15 cellular contexts compared by ENCODE assay signal in genomic region chr12:69901141-69901900, GRCh38.
DNase-seq lines count a peak whose midpoint lies in the region; ATAC-seq, FAIRE-seq and TF ChIP-seq lines count a peak whose summit lies in the region.
"Had no signal": no experiment of that assay in that cellular context is flagged by ENCODE, and none has a peak within 500 bp of the region (broad histone marks: within the 10 kb centered on the region; RNA-seq: fewer than 3 reads in every experiment).

No MANE protein-coding gene starts in this region.

- ATAC-seq in HG02885 (IDR thresholded peaks at IDR 0.05; ENCODE audit: poor library complexity, unreplicated experiment), result no peak
- ATAC-seq: activated CD8-positive, alpha-beta memory T cell treated with anti-CD3 and anti-CD28 coated beads, Interleukin-2, amount 10 ng/mL, durations not matched to agents 7 days and 5 days; activated naive CD8-positive, alpha-beta T cell treated with anti-CD3 and anti-CD28 coated beads, Interleukin-2, amount 50 U/mL, for 24 hours had no signal

- H3K4me3 ChIP-seq in fibroblast of pulmonary artery (replicated peaks; ENCODE audit: low read depth, low read length), result no peak overlapping the region
- H3K4me3 ChIP-seq: heart right ventricle, lung, pancreas, right atrium auricular region, tibial artery had no signal

- no peak for FAIRE-seq in GM12891 (lab: Jason Lieb, UNC)
- FAIRE-seq: pancreas had no signal

- no peak for TF ChIP-seq POLR2A in GM12891 (IDR thresholded peaks at IDR 0.05; ENCODE audit: low read depth, low read length)

- DNase-seq in NCI-H1105 treated with DMSO at 0.1 percent for 48 hours (lab: John Stamatoyannopoulos, UW) (peak; percentile 38), NCI-H1105 (lab: John Stamatoyannopoulos, UW) (no peak), NCI-H226 (peak; percentile 44), SK-MEL-5 (ENCODE audit: low read depth, low spot score) (peak; percentile 17), fibroblast of pulmonary artery (ENCODE audit: low read depth) (peak; percentile 41), GM12891 (ENCODE audit: insufficient read length, low spot score) (no peak)
- no peak for DNase-seq in central memory CD4-positive, alpha-beta T cell

- in situ Hi-C loops in SK-MEL-5 (cut with HindIII; ENCODE audit: low pct_unique_long_range_greater_than_20kb, low sequenced_read_pairs), result no loop called here

- TF ChIP-seq CTCF in fibroblast of pulmonary artery (IDR thresholded peaks at IDR 0.05; ENCODE audit: low read length, missing control alignments), result no peak

TF ChIP-seq in GM12891, 5 proteins besides CTCF, POLR2A, EP300 and RAD21:
- TF ChIP-seq POLR2AphosphoS5 (IDR thresholded peaks at IDR 0.05; ENCODE audit: low read depth, low read length) (no peak), SPI1 (IDR thresholded peaks at IDR 0.05; ENCODE audit: low read depth, low read length) (no peak), PAX5 (IDR thresholded peaks at IDR 0.05; ENCODE audit: insufficient read depth, low read length, severe bottlenecking) (no peak), TAF1 (IDR thresholded peaks at IDR 0.05; ENCODE audit: low read depth, low read length) (no peak), POU2F2 (IDR thresholded peaks at IDR 0.05; ENCODE audit: low read depth, low read length) (no peak)

Comparison
In these comparisons a context has a peak if more than half of its experiments do, and no peak if none do; other contexts are left out.
1. DNase-seq: peak in NCI-H1105 treated with DMSO at 0.1 percent for 48 hours (single experiment), NCI-H226 (single experiment), SK-MEL-5 (single experiment) and fibroblast of pulmonary artery (single experiment); none in NCI-H1105 (single experiment), central memory CD4-positive, alpha-beta T cell (single experiment) and GM12891 (single experiment).